ENCODE assay signal across 16 cellular contexts in genomic region chr7:129855234-129855673, GRCh38.
A peak's percentile ranks its signal among the peaks of the same experiment; 100 is the strongest.
DNase-seq lines count a peak whose midpoint lies in the region; ATAC-seq and TF ChIP-seq lines count a peak whose summit lies in the region.
"Had no signal": no experiment of that assay in that cellular context is flagged by ENCODE, and none has a peak within 500 bp of the region (broad histone marks: within the 10 kb centered on the region; RNA-seq: fewer than 3 reads in every experiment).

No MANE protein-coding gene starts in this region.

- H2BK15ac ChIP-seq in mesendoderm (replicated peaks; ENCODE audit: low read depth): no peak overlapping the region

- TF ChIP-seq CTCF in RWPE2 (IDR thresholded peaks at IDR 0.05; ENCODE audit: poor library complexity, severe bottlenecking) (no peak), left ventricle myocardium inferior (IDR thresholded peaks at IDR 0.05; ENCODE audit: borderline replicate concordance) (no peak)

- no peak overlapping the region for H2BK120ac ChIP-seq in mesendoderm (ENCODE audit: low read depth, low read length)

- no peak overlapping the region for H3K56ac ChIP-seq in mesendoderm (ENCODE audit: low read length)

- H3K27ac ChIP-seq in RWPE2 (ENCODE audit: poor library complexity, severe bottlenecking) (peak overlapping the region; percentile 92), mesendoderm (ENCODE audit: low read depth, low read length) (no peak overlapping the region), left ventricle myocardium inferior (replicated peaks) (no peak overlapping the region)
- H3K27ac ChIP-seq: Peyer's patch had no signal

- H3K9ac ChIP-seq in skeletal muscle satellite cell (ENCODE audit: low read depth, low read length) (peak overlapping the region; percentile 54), mesendoderm (ENCODE audit: low read length) (no peak overlapping the region)

- H3K27me3 ChIP-seq in RWPE2 (ENCODE audit: insufficient read depth, poor library complexity, severe bottlenecking) (no peaks in the 10 kb centered on the region), skeletal muscle satellite cell (ENCODE audit: control insufficient read depth, insufficient read depth, low read length) (no peaks in the 10 kb centered on the region), mesendoderm (ENCODE audit: insufficient read depth, low read length, poor library complexity) (no peaks in the 10 kb centered on the region), left ventricle myocardium inferior (ENCODE audit: low read depth) (no peaks in the 10 kb centered on the region)
- H3K27me3 ChIP-seq: Peyer's patch had no signal

- no peak overlapping the region for H3K4ac ChIP-seq in mesendoderm (ENCODE audit: low read depth, low read length)

- no peak overlapping the region for H3K23ac ChIP-seq in mesendoderm (ENCODE audit: low read length)

- no peak overlapping the region for H4K8ac ChIP-seq in mesendoderm (ENCODE audit: low read depth, low read length)

- H3K4me1 ChIP-seq in RWPE2 (ENCODE audit: insufficient read depth, poor library complexity, severe bottlenecking) (peaks cover 42% of the 10 kb centered on the region), skeletal muscle satellite cell (ENCODE audit: control insufficient read depth, insufficient read depth, low read length) (peaks cover 37% of the 10 kb centered on the region), mesendoderm (ENCODE audit: control insufficient read depth, low read depth, low read length) (no peaks in the 10 kb centered on the region), left ventricle myocardium inferior (peaks cover 86% of the 10 kb centered on the region)

- H3K9me3 ChIP-seq in RWPE2 (ENCODE audit: severe bottlenecking): peaks cover 2% of the 10 kb centered on the region
- no peaks in the 10 kb centered on the region for H3K9me3 ChIP-seq in skeletal muscle satellite cell (replicated peaks; ENCODE audit: low read length)
- H3K9me3 ChIP-seq in left ventricle myocardium inferior (replicated peaks): no peaks in the 10 kb centered on the region
- H3K9me3 ChIP-seq: Peyer's patch had no signal

- no peak for ATAC-seq in RWPE2 (ENCODE audit: low read depth)
- no peak for ATAC-seq in HG02885 (IDR thresholded peaks at IDR 0.05; ENCODE audit: poor library complexity, unreplicated experiment)
- ATAC-seq: left cardiac atrium; naive thymus-derived CD4-positive, alpha-beta T cell; right cardiac atrium had no signal

- intact Hi-C loops in left ventricle myocardium inferior (cut with micrococcal nuclease): no loop called here

- peak; percentile 63 for DNase-seq in ELR (ENCODE audit: low read depth)
- no peak for DNase-seq in RWPE2 (ENCODE audit: low spot score)
- peak; percentile 98 for DNase-seq in dedifferentiated amniotic fluid mesenchymal stem cell (ENCODE audit: extremely low spot score)
- no peak for DNase-seq in mesendoderm
- DNase-seq in left ventricle myocardium inferior: no peak
- no peak for DNase-seq in NCI-H345 (lab: John Stamatoyannopoulos, UW)
- DNase-seq: activated naive CD4-positive, alpha-beta T cell treated with anti-CD3 and anti-CD28 coated beads for 36 hours; left cardiac atrium; MM.1S; naive thymus-derived CD4-positive, alpha-beta T cell; NCI-H2171 treated with DMSO at 0.1 percent for 48 hours; Peyer's patch; right cardiac atrium; T1000 had no signal

- H3K36me3 ChIP-seq in RWPE2 (ENCODE audit: low read depth) (peaks cover 9% of the 10 kb centered on the region), skeletal muscle satellite cell (ENCODE audit: insufficient read depth, low read length) (peaks cover 10% of the 10 kb centered on the region), mesendoderm (ENCODE audit: control insufficient read depth, insufficient read depth, low read length) (no peaks in the 10 kb centered on the region), left ventricle myocardium inferior (peaks cover 16% of the 10 kb centered on the region)
- H3K36me3 ChIP-seq: Peyer's patch had no signal

- no peak overlapping the region for H3K18ac ChIP-seq in mesendoderm (ENCODE audit: low read length)

- no peaks in the 10 kb centered on the region for H3K79me1 ChIP-seq in mesendoderm (ENCODE audit: low read length)

- no peak overlapping the region for H4K5ac ChIP-seq in mesendoderm (ENCODE audit: low read length)

- no peaks in the 10 kb centered on the region for H3K79me2 ChIP-seq in mesendoderm (ENCODE audit: control insufficient read depth, insufficient read depth, low read length)

- H3K4me3 ChIP-seq in RWPE2 (ENCODE audit: severe bottlenecking) (no peak overlapping the region), skeletal muscle satellite cell (ENCODE audit: low read length) (no peak overlapping the region), mesendoderm (ENCODE audit: low read length) (no peak overlapping the region), left ventricle myocardium inferior (no peak overlapping the region)
- H3K4me3 ChIP-seq: Peyer's patch had no signal

- H2AK5ac ChIP-seq in mesendoderm (ENCODE audit: low read length): no peak overlapping the region

- WGBS in mesendoderm (ENCODE audit: extremely low coverage, insufficient coverage, low lambda C conversion rate): no CpG with 5 or more reads among the region's 6 CpGs

- no peak overlapping the region for H2BK5ac ChIP-seq in mesendoderm (ENCODE audit: low read length)

- H3K4me2 ChIP-seq in skeletal muscle satellite cell (ENCODE audit: low read length) (peak overlapping the region; percentile 60), mesendoderm (ENCODE audit: low read length) (no peak overlapping the region)

Comparison
In these comparisons a context has a peak if more than half of its experiments do, and no peak if none do; other contexts are left out.
1. DNase-seq: peak in ELR (single experiment) and dedifferentiated amniotic fluid mesenchymal stem cell (single experiment); none in RWPE2 (single experiment), mesendoderm (single experiment), left ventricle myocardium inferior (single experiment) and NCI-H345 (single experiment).